In the genomic region with DNA sequence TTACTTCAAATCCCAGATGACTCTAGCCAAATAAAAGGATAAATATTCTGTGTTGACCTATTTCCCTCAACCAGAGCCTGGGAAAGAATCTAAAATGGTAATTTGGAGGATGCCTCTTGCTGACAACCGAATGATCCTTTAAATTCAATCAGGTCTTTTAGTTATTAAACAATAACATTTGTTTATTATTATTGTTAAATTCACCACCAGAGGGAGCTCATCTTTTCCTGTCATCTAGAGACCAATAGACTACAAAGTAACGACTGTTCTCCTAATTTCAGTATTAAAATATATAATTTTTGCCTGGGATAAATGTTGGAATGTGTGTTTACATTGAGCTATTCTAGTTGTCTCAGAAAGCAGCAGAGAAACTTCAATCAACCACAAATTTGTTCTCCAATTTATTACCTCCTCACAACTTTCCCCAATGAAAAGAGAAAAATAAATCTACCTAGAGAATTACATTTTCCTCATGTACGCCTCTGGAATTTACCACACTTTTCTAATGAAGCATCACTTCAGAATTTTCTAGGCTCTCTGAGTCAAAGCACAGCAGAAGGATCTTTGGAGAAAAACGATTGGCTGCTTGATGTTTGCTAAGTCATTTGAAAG, we compare ENCODE assay signal across 10 cellular contexts.
DNase-seq lines count a peak whose midpoint lies in the region; ATAC-seq, FAIRE-seq and TF ChIP-seq lines count a peak whose summit lies in the region.
"Had no signal": no experiment of that assay in that cellular context is flagged by ENCODE, and none has a peak within 500 bp of the region (broad histone marks: within the 10 kb centered on the region; RNA-seq: fewer than 3 reads in every experiment).

No MANE protein-coding gene starts in this region.

- no peak for TF ChIP-seq POLR2A in endothelial cell of umbilical vein (IDR thresholded peaks at IDR 0.05; ENCODE audit: low read depth, low read length)

- H3K79me2 ChIP-seq in endothelial cell of umbilical vein (ENCODE audit: control insufficient read depth, insufficient read depth, low read length) = no peaks in the 10 kb centered on the region

- BruUV-seq in endothelial cell of umbilical vein (replicated peaks; lab: Mats Ljungman, UMichigan) = no TSS peak

- H3K4me1 ChIP-seq in left ventricle myocardium inferior (no peaks in the 10 kb centered on the region), endothelial cell of umbilical vein (ENCODE audit: control insufficient read depth, extremely low read depth, insufficient read depth, low read length) (peaks cover 6% of the 10 kb centered on the region)

- no peak overlapping the region for H3K4me2 ChIP-seq in endothelial cell of umbilical vein (ENCODE audit: insufficient read depth, low read length)

- no peaks in the 10 kb centered on the region for H3K36me3 Mint-ChIP-seq in type B pancreatic cell

- no peaks in the 10 kb centered on the region for H3K9me1 ChIP-seq in endothelial cell of umbilical vein (replicated peaks; ENCODE audit: control insufficient read depth, extremely low read depth, insufficient read depth, low read length)

- no peaks in the 10 kb centered on the region for H3K4me1 Mint-ChIP-seq in type B pancreatic cell (ENCODE audit: unreplicated experiment)

- H3K9me3 ChIP-seq in left ventricle myocardium inferior (replicated peaks) = no peaks in the 10 kb centered on the region
- H3K9me3 ChIP-seq in endothelial cell of umbilical vein (replicated peaks; ENCODE audit: control insufficient read depth, insufficient read depth, low read length) = no peaks in the 10 kb centered on the region

- CTCF ChIA-PET in endothelial cell of umbilical vein (lab: Charles Lee) = interaction anchor here (0.6 to 6.1 kb wide), 34 partner anchors 8 to 488 kb away, joined by 3 to 70 read pairs (median 4); a partner anchor contains a TSS

- no peak for DNase-seq in left ventricle myocardium inferior
- DNase-seq in left cardiac atrium = no peak
- DNase-seq in NCI-H524 treated with DMSO at 0.1 percent for 48 hours (lab: John Stamatoyannopoulos, UW) = peak; percentile 2
- DNase-seq in endothelial cell of umbilical vein (ENCODE audit: low read depth, low spot score) = peak; percentile 26
- DNase-seq in type B pancreatic cell (ENCODE audit: extremely low spot score, unreplicated experiment) = no peak
- DNase-seq in hepatic stellate cell (ENCODE audit: low spot score) = no peak
- DNase-seq in SIG-M5 (lab: John Stamatoyannopoulos, UW) = no peak
- DNase-seq: activated T-cell treated with anti-CD3 and anti-CD28 coated beads, Interleukin-2, amount 50 U/mL, for 4 hours; stimulated activated naive CD8-positive, alpha-beta T cell treated with anti-CD3 and anti-CD28 coated beads, Interleukin-15, Interleukin-2, amounts not matched to agents 100 U/mL and 50 U/mL, for 24 hours had no signal

- peaks cover 10% of the 10 kb centered on the region for H3K9me3 Mint-ChIP-seq in type B pancreatic cell
- H3K9me3 Mint-ChIP-seq: activated T-cell treated with anti-CD3 and anti-CD28 coated beads, Interleukin-2, amount 50 U/mL, for 4 hours had no signal

- no peak overlapping the region for H3K27ac Mint-ChIP-seq in type B pancreatic cell

- H3K9ac ChIP-seq in endothelial cell of umbilical vein (replicated peaks; ENCODE audit: extremely low read depth, insufficient read depth, low read length) = no peak overlapping the region

- H2AFZ ChIP-seq in endothelial cell of umbilical vein (ENCODE audit: low read depth, low read length) = no peak overlapping the region

- H3K27me3 Mint-ChIP-seq in type B pancreatic cell = no peaks in the 10 kb centered on the region

- POLR2A ChIA-PET in endothelial cell of umbilical vein (lab: Charles Lee) = no interaction called here

- H3K36me3 ChIP-seq in left ventricle myocardium inferior (no peaks in the 10 kb centered on the region), endothelial cell of umbilical vein (ENCODE audit: control insufficient read depth in 2 of 2, extremely low read depth in 1 of 2, insufficient read depth in 2 of 2, low read length in 2 of 2) (no peaks in the 10 kb centered on the region)

- H3K27me3 ChIP-seq in left ventricle myocardium inferior (ENCODE audit: low read depth) = no peaks in the 10 kb centered on the region
- H3K27me3 ChIP-seq in endothelial cell of umbilical vein (ENCODE audit: control insufficient read depth in 2 of 2, insufficient read depth in 2 of 2, low read length in 2 of 2) = no peaks in the 10 kb centered on the region

- peak; percentile 54 for TF ChIP-seq CTCF in left ventricle myocardium inferior (IDR thresholded peaks at IDR 0.05; ENCODE audit: borderline replicate concordance)
- TF ChIP-seq CTCF in endothelial cell of umbilical vein (IDR thresholded peaks at IDR 0.05; ENCODE audit: extremely low read depth in 1 of 2, insufficient read depth in 1 of 2, low read depth in 1 of 2, low read length in 2 of 2) = peak; percentile 12 to 17
- peak; percentile 75 for TF ChIP-seq CTCF in type B pancreatic cell (conservative IDR thresholded peaks at IDR 0.05)

- intact Hi-C loops in left ventricle myocardium inferior (cut with micrococcal nuclease) = no loop called here
- intact Hi-C loops in left cardiac atrium (cut with DNase I) = no loop called here
- intact Hi-C loops in endothelial cell of umbilical vein (cut with micrococcal nuclease) = loop anchor here (1.0 to 10.0 kb wide), 5 partner anchors 143 to 488 kb away; a partner anchor contains a TSS

- H3K4me3 Mint-ChIP-seq in type B pancreatic cell = no peak overlapping the region
- H3K4me3 Mint-ChIP-seq: activated T-cell treated with anti-CD3 and anti-CD28 coated beads, Interleukin-2, amount 50 U/mL, for 4 hours had no signal

- H3K27ac ChIP-seq in left ventricle myocardium inferior (replicated peaks) (no peak overlapping the region), endothelial cell of umbilical vein (ENCODE audit: insufficient read depth, low read depth, low read length) (no peak overlapping the region)

- dilution Hi-C loops in endothelial cell of umbilical vein (cut with MboI; ENCODE audit: extremely low pct_ligation_motif_present, low sequenced_read_pairs) = no loop called here

- H4K20me1 ChIP-seq in endothelial cell of umbilical vein (replicated peaks; ENCODE audit: control insufficient read depth, extremely low read depth, insufficient read depth, low read length) = no peaks in the 10 kb centered on the region

- ATAC-seq in left cardiac atrium = no peak
- ATAC-seq in GM19397 (IDR thresholded peaks at IDR 0.05; ENCODE audit: unreplicated experiment) = no peak
- ATAC-seq: activated T-cell treated with anti-CD3 and anti-CD28 coated beads, Interleukin-2, amount 50 U/mL, for 4 hours; stimulated activated naive CD8-positive, alpha-beta T cell treated with anti-CD3 and anti-CD28 coated beads, Interleukin-15, Interleukin-2, amounts not matched to agents 100 U/mL and 50 U/mL, for 24 hours had no signal

- peak; percentile 15 for FAIRE-seq in endothelial cell of umbilical vein (lab: Jason Lieb, UNC)

- H3K4me3 ChIP-seq in left ventricle myocardium inferior (no peak overlapping the region), endothelial cell of umbilical vein (replicated peaks in 1 of 3; ENCODE audit: insufficient read depth in 1 of 3, low read depth in 1 of 3, low read length in 3 of 3) (no peak overlapping the region)

TF ChIP-seq in endothelial cell of umbilical vein, 7 proteins besides CTCF, POLR2A, EP300 and RAD21:
- TF ChIP-seq JUN (IDR thresholded peaks at IDR 0.05; ENCODE audit: borderline replicate concordance, insufficient read depth, insufficient read length, low read depth) (no peak), POLR2AphosphoS5 (IDR thresholded peaks at IDR 0.05; ENCODE audit: insufficient read depth, low read depth, low read length) (no peak), EZH2 (IDR thresholded peaks at IDR 0.05; ENCODE audit: borderline replicate concordance, low read depth, low read length, severe bottlenecking) (no peak), FOS (IDR thresholded peaks at IDR 0.05; ENCODE audit: borderline replicate concordance, insufficient read depth, low read length) (no peak), MYC (IDR thresholded peaks at IDR 0.05; ENCODE audit: low read depth, low read length) (no peak), GATA2 (IDR thresholded peaks at IDR 0.05; ENCODE audit: insufficient read depth, insufficient read length, low read depth, low read length) (no peak)
- TF ChIP-seq, protein P1, sequence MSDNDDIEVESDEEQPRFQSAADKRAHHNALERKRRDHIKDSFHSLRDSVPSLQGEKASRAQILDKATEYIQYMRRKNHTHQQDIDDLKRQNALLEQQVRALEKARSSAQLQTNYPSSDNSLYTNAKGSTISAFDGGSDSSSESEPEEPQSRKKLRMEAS (IDR thresholded peaks at IDR 0.05; ENCODE audit: insufficient read depth, insufficient read length) = no peak

Comparison
In these comparisons a context has a peak if more than half of its experiments do, and no peak if none do; other contexts are left out.
1. DNase-seq: peak in NCI-H524 treated with DMSO at 0.1 percent for 48 hours (single experiment) and endothelial cell of umbilical vein (single experiment); none in left ventricle myocardium inferior (single experiment), left cardiac atrium (single experiment), type B pancreatic cell (single experiment), hepatic stellate cell (single experiment) and SIG-M5 (single experiment).
2. CTCF ChIP-seq: peak in every context shown above with its lines; median percentile 75 in type B pancreatic cell; 54 in left ventricle myocardium inferior; 14 in endothelial cell of umbilical vein.